8 cellular contexts compared by ENCODE assay signal in the genomic region with DNA sequence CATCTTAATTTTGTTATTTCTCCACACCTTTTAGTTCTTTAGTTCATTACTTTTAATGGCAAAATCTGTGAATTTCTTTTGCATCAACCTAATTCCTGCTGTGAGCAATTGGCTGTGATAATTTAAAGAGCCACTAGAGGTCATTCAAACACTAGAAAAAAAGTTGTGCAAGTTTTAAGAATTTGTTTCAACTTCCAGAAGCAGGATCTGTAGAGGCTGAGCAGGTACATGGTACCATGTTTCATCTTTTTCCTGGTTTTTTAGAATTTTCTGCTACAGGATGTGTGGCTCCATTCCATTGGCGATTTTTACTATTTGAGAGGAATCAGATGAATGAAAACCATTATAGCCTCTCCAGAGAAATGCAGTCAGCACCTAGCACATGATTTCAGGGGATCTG. TPM values are rescaled to one million over a fixed set of nuclear protein-coding genes. Genes with fewer than 3 reads are reported as not detected.
DNase-seq lines count a peak whose midpoint lies in the region; ATAC-seq, FAIRE-seq and TF ChIP-seq lines count a peak whose summit lies in the region.
"Not testable (repeated sequence)": the region's sequence is repeated elsewhere in the genome, so short reads cannot be mapped to it uniquely, and the experiment has no call there.

No MANE protein-coding gene starts in this region.

- not testable (repeated sequence) for H3K27me3 ChIP-seq in DOHH2 (ENCODE audit: control insufficient read depth, low read length); Karpas-422 (ENCODE audit: low read length); PC-3 (ENCODE audit: low read length); kidney epithelial cell (ENCODE audit: control insufficient read depth, insufficient read depth, low read length); parathyroid adenoma (ENCODE audit: control insufficient read depth, insufficient read depth, low read length)

- not testable (repeated sequence) for H3F3A ChIP-seq in DOHH2 (ENCODE audit: control insufficient read depth, insufficient read depth); PC-3 (ENCODE audit: low read length, unreplicated experiment)

- not testable (repeated sequence) for H3K27ac ChIP-seq in A549; DOHH2 (ENCODE audit: low read depth, low read length); Karpas-422 (ENCODE audit: low read length); PC-3 (ENCODE audit: low read length); parathyroid adenoma

- POLR2A ChIA-PET in A549 (lab: Yijun Ruan, JAX); PC-3 (lab: Charles Lee; ENCODE audit: unreplicated experiment): not testable (repeated sequence)

- H3K79me2 ChIP-seq in DOHH2 (ENCODE audit: control insufficient read depth, low read length) (peaks cover 26% of the 10 kb centered on the region), Karpas-422 (ENCODE audit: low read length) (peaks cover 57% of the 10 kb centered on the region), PC-3 (ENCODE audit: low read length) (peaks cover 17% of the 10 kb centered on the region; the same call in 1 of the 2 replicates)
- not testable (repeated sequence) for H3K79me2 ChIP-seq in parathyroid adenoma

- not testable (repeated sequence) for DNase-seq in A549 (ENCODE audit: low read depth in 1 of 2, low spot score in 1 of 2); astrocyte of the spinal cord (ENCODE audit: low read depth, low spot score); kidney epithelial cell (ENCODE audit: low read depth)
- DNase-seq in Karpas-422 = peak; percentile 61
- DNase-seq in PC-3 = peak; percentile 12
- peak; percentile 8 to 40 for DNase-seq in erythroblast (lab: John Stamatoyannopoulos, UW)

- in situ Hi-C loops in astrocyte of the spinal cord (cut with HindIII; ENCODE audit: low sequenced_read_pairs) = not testable (repeated sequence)

- H3K9me2 ChIP-seq in DOHH2 (replicated peaks; ENCODE audit: control insufficient read depth, low read length); Karpas-422 (replicated peaks; ENCODE audit: insufficient read depth, low read length); PC-3 (replicated peaks; ENCODE audit: low read length): not testable (repeated sequence)

- TF ChIP-seq RAD21 in A549 (conservative IDR thresholded peaks at IDR 0.05 in 1 of 2, IDR thresholded peaks at IDR 0.05 in 1 of 2) = peak; percentile 48 to 68; a peak in 4 of 5 replicates

- not testable (repeated sequence) for FAIRE-seq in A549 (lab: Jason Lieb, UNC)

- H3K9me3 ChIP-seq in A549; DOHH2 (ENCODE audit: control insufficient read depth, insufficient read depth, low read length); Karpas-422 (ENCODE audit: low read length); PC-3 (ENCODE audit: low read length); parathyroid adenoma (ENCODE audit: control insufficient read depth, low read length): not testable (repeated sequence)

- BruUV-seq in PC-3 (replicated peaks; lab: Mats Ljungman, UMichigan) = not testable (repeated sequence)

- H3K4me2 ChIP-seq in A549; DOHH2 (ENCODE audit: low read length); Karpas-422 (ENCODE audit: low read depth, low read length, poor library complexity, severe bottlenecking); PC-3 (ENCODE audit: low read length); parathyroid adenoma (ENCODE audit: low read length): not testable (repeated sequence)

- ATAC-seq in A549 = peak in 1 of 2 experiments; percentile 50; a peak in 2 of 6 replicates
- ATAC-seq in PC-3 = not testable (repeated sequence)

- intact Hi-C loops in PC-3 (cut with micrococcal nuclease) = loop anchor here (10.0 kb wide), 2 partner anchors 94 to 464 kb away; no protein-coding TSS in a partner anchor

- H3K36me3 ChIP-seq in DOHH2 (ENCODE audit: control insufficient read depth, low read length) (peaks cover 78% of the 10 kb centered on the region), Karpas-422 (ENCODE audit: insufficient read depth, low read length) (peaks cover 32% of the 10 kb centered on the region; the same call in 1 of the 2 replicates), PC-3 (ENCODE audit: low read depth, low read length) (peaks cover 24% of the 10 kb centered on the region)
- H3K36me3 ChIP-seq in kidney epithelial cell (ENCODE audit: control insufficient read depth, insufficient read depth, low read length); parathyroid adenoma (ENCODE audit: control insufficient read depth, insufficient read depth, low read length): not testable (repeated sequence)

- not testable (repeated sequence) for H3K9ac ChIP-seq in Karpas-422 (ENCODE audit: low read length); PC-3 (ENCODE audit: low read length); parathyroid adenoma

- TF ChIP-seq EP300 in A549 (IDR thresholded peaks at IDR 0.05) = not testable (repeated sequence)

- TF ChIP-seq POLR2A in A549 (IDR thresholded peaks at IDR 0.05; ENCODE audit: low read length); erythroblast (IDR thresholded peaks at IDR 0.05; ENCODE audit: low read length): not testable (repeated sequence)

- 14% methylated on average over 1 of the region's 1 CpG for WGBS in A549 (ENCODE audit: missing lambda C conversion rate)

- TF ChIP-seq CTCF in A549 (IDR thresholded peaks at IDR 0.05) (peak; percentile 71), DOHH2 (IDR thresholded peaks at IDR 0.05; ENCODE audit: low read depth, low read length, poor library complexity, severe bottlenecking) (peak; percentile 50), PC-3 (conservative IDR thresholded peaks at IDR 0.05; ENCODE audit: low read depth, low read length) (peak; percentile 53; the same call in 1 of the 2 replicates), astrocyte of the spinal cord (IDR thresholded peaks at IDR 0.05; ENCODE audit: low read depth, low read length) (peak; percentile 18), kidney epithelial cell (IDR thresholded peaks at IDR 0.05; ENCODE audit: insufficient read depth, low read length, poor library complexity, severe bottlenecking) (peak; percentile 31), parathyroid adenoma (IDR thresholded peaks at IDR 0.05) (peak; percentile 6)

- CTCF ChIA-PET in A549 (lab: Yijun Ruan, JAX) = interaction anchor here (0.7 to 1.9 kb wide), 9 partner anchors 8 to 829 kb away, joined by 3 to 20 read pairs (median 4); no protein-coding TSS in a partner anchor
- CTCF ChIA-PET in PC-3 (lab: Charles Lee) = not testable (repeated sequence)

- not testable (repeated sequence) for H2AFZ ChIP-seq in Karpas-422 (ENCODE audit: low read length); PC-3 (ENCODE audit: low read length); parathyroid adenoma

- not testable (repeated sequence) for H3K4me3 ChIP-seq in A549; DOHH2 (ENCODE audit: low read length); Karpas-422 (ENCODE audit: low read length); PC-3 (ENCODE audit: low read length); astrocyte of the spinal cord (ENCODE audit: low read depth, low read length); kidney epithelial cell (ENCODE audit: low read depth, low read length); parathyroid adenoma (ENCODE audit: low read depth, low read length)

- H3K4me1 ChIP-seq in A549; DOHH2 (ENCODE audit: control insufficient read depth, low read length); Karpas-422 (ENCODE audit: low read length); PC-3 (ENCODE audit: insufficient read depth, low read length); parathyroid adenoma: not testable (repeated sequence)

- not testable (repeated sequence) for H4K20me1 ChIP-seq in DOHH2 (ENCODE audit: control insufficient read depth, insufficient read depth, low read depth, low read length); Karpas-422 (ENCODE audit: insufficient read depth, low read depth, low read length); PC-3 (ENCODE audit: low read length)

TF ChIP-seq in A549, 52 proteins besides CTCF, POLR2A, EP300 and RAD21:
- TF ChIP-seq SMC3 (IDR thresholded peaks at IDR 0.05) = peak; percentile 24; the same call in 1 of the 3 replicates

RNA-seq across cellular contexts. Expression of a gene that starts 57.3 kb away (rescaled TPM):
- polyA plus RNA-seq in A549 (2011; rRNA removed) = 1.6 and 2.2 TPM in 2 replicates
- polyA plus RNA-seq in A549 (2012; cell fraction: cytosol; rRNA removed) = 1.00 and 1.1 TPM in 2 replicates
- polyA plus RNA-seq in A549 (2012; cell fraction: nucleus; rRNA removed) = 2.5 and 2.9 TPM in 2 replicates
- polyA plus RNA-seq in A549 (2017; fragmentation: RNase III; extraction: RNeasy Plus Mini Kit Qiagen cat#74134 plus additional on column Dnase treatment) = 2.2 to 2.5 TPM (median 2.3 TPM) in 3 replicates
- polyA minus RNA-seq in A549 (2011; rRNA and poly(A)+ RNA removed) = 0.54 and 1.1 TPM in 2 replicates
- not detected in 2 replicates for total RNA-seq in Karpas-422 (2014; rRNA removed; shearing (Covaris generic); ENCODE audit: low replicate concordance)
- 0.84 and 1.0 TPM in 2 replicates for total RNA-seq in PC-3 (2014; rRNA removed)
- 0.34 and 1.3 TPM in 2 replicates for total RNA-seq in kidney epithelial cell

Comparison
In these comparisons a context has a peak if more than half of its experiments do, and no peak if none do; other contexts are left out.
1. CTCF ChIP-seq: peak in every context shown above with its lines; median percentile 71 in A549; 53 in PC-3; 50 in DOHH2; 31 in kidney epithelial cell; 18 in astrocyte of the spinal cord; 6 in parathyroid adenoma.